In the genomic region with DNA sequence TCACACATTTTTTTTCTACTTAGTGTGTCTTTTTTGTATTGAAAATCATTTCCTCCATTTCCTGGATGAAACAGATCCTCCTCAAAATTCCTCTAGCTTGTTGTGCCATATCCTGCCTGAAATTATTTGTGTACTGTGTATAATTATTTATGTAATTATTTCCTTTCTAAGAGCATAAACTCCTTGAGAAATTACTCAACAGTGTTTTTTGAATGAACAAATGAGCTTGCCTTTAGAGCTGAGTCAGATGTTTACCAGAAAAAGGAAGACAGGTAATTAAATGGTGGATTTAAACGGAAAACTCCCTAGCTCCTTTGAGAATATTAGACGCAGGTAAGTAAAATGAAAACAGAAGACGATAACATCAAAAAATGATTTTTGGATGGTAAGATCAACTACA, we compare ENCODE assay signal across 19 cellular contexts.
"Had no signal": no experiment of that assay in that cellular context is flagged by ENCODE, and none has a peak within 500 bp of the region (broad histone marks: within the 10 kb centered on the region; RNA-seq: fewer than 3 reads in every experiment).

No MANE protein-coding gene starts in this region.

- ATAC-seq: esophagus mucosa; gastrocnemius medialis; heart right ventricle; naive thymus-derived CD8-positive, alpha-beta T cell had no signal

- FAIRE-seq: islet of Langerhans, small intestine, urothelium cell line had no signal

- H3K9me3 ChIP-seq: gastrocnemius medialis, heart right ventricle, neutrophil, right atrium auricular region had no signal

- H3K27me3 ChIP-seq: gastrocnemius medialis, heart right ventricle, neutrophil, right atrium auricular region had no signal

- H3K36me3 ChIP-seq: gastrocnemius medialis, heart right ventricle, neutrophil, right atrium auricular region had no signal

- H3K36me3 Mint-ChIP-seq: naive thymus-derived CD8-positive, alpha-beta T cell had no signal

- H3K4me3 ChIP-seq: coronary artery, gastrocnemius medialis, heart right ventricle, right atrium auricular region had no signal

- H3K27ac Mint-ChIP-seq: endodermal cell had no signal

- H3K4me1 ChIP-seq: gastrocnemius medialis, right atrium auricular region had no signal

- H3K9me3 Mint-ChIP-seq: naive thymus-derived CD8-positive, alpha-beta T cell had no signal

- DNase-seq: effector CD4-positive, alpha-beta T cell; endodermal cell; gastrocnemius medialis; heart right ventricle; hypothalamus; kidney glomerular epithelial cell; mesendoderm; naive thymus-derived CD8-positive, alpha-beta T cell; posterior cingulate gyrus; small intestine; stimulated activated CD4-positive, alpha-beta T cell treated with anti-CD3 and anti-CD28 coated beads, Interleukin-12 subunit alpha, Interleukin-12 subunit beta, amount 100 ng/mL, for 4 hours; stimulated activated naive CD4-positive, alpha-beta T cell; trophoblast cell had no signal

- H3K4me1 Mint-ChIP-seq: endodermal cell had no signal

- H3K27me3 Mint-ChIP-seq: naive thymus-derived CD8-positive, alpha-beta T cell had no signal

- H3K27ac ChIP-seq: coronary artery, gastrocnemius medialis, heart right ventricle, neutrophil, right atrium auricular region had no signal

- H3K4me3 Mint-ChIP-seq: endodermal cell; naive thymus-derived CD8-positive, alpha-beta T cell had no signal
